In genomic region chr19:33395561-33396550, GRCh38 we compare ENCODE assay signal across 2 cellular contexts.
TF ChIP-seq lines count a peak whose summit lies in the region.

No MANE protein-coding gene starts in this region.

TF ChIP-seq in SK-N-SH, 30 proteins besides CTCF, POLR2A, EP300 and RAD21 (continued from another document):
- TF ChIP-seq, protein P1, sequence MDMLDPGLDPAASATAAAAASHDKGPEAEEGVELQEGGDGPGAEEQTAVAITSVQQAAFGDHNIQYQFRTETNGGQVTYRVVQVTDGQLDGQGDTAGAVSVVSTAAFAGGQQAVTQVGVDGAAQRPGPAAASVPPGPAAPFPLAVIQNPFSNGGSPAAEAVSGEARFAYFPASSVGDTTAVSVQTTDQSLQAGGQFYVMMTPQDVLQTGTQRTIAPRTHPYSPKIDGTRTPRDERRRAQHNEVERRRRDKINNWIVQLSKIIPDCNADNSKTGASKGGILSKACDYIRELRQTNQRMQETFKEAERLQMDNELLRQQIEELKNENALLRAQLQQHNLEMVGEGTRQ (IDR thresholded peaks at IDR 0.05; ENCODE audit: borderline replicate concordance, low read depth, low read length), result no peak
- TF ChIP-seq POLR2AphosphoS5 (IDR thresholded peaks at IDR 0.05; ENCODE audit: low read depth, low read length), result no peak
- no peak for TF ChIP-seq GABPA (IDR thresholded peaks at IDR 0.05; ENCODE audit: low read depth)
- TF ChIP-seq, protein P2, sequence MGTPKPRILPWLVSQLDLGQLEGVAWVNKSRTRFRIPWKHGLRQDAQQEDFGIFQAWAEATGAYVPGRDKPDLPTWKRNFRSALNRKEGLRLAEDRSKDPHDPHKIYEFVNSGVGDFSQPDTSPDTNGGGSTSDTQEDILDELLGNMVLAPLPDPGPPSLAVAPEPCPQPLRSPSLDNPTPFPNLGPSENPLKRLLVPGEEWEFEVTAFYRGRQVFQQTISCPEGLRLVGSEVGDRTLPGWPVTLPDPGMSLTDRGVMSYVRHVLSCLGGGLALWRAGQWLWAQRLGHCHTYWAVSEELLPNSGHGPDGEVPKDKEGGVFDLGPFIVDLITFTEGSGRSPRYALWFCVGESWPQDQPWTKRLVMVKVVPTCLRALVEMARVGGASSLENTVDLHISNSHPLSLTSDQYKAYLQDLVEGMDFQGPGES (IDR thresholded peaks at IDR 0.05; ENCODE audit: low read depth, low read length), result no peak
- no peak for TF ChIP-seq MEF2A (IDR thresholded peaks at IDR 0.05; ENCODE audit: borderline replicate concordance, low read depth)
- TF ChIP-seq, protein P3, sequence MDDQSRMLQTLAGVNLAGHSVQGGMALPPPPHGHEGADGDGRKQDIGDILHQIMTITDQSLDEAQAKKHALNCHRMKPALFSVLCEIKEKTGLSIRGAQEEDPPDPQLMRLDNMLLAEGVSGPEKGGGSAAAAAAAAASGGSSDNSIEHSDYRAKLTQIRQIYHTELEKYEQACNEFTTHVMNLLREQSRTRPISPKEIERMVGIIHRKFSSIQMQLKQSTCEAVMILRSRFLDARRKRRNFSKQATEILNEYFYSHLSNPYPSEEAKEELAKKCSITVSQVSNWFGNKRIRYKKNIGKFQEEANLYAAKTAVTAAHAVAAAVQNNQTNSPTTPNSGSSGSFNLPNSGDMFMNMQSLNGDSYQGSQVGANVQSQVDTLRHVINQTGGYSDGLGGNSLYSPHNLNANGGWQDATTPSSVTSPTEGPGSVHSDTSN (IDR thresholded peaks at IDR 0.05), result no peak
- TF ChIP-seq SMC3 (IDR thresholded peaks at IDR 0.05; ENCODE audit: low read depth, low read length), result no peak
- no peak for TF ChIP-seq EZH2phosphoT487 (IDR thresholded peaks at IDR 0.05; ENCODE audit: borderline replicate concordance, low read depth)
- no peak for TF ChIP-seq FOXM1 (IDR thresholded peaks at IDR 0.05; ENCODE audit: low read depth)
- TF ChIP-seq RCOR1 (IDR thresholded peaks at IDR 0.05; ENCODE audit: low read length), result no peak
- TF ChIP-seq, protein P4, sequence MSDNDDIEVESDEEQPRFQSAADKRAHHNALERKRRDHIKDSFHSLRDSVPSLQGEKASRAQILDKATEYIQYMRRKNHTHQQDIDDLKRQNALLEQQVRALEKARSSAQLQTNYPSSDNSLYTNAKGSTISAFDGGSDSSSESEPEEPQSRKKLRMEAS (IDR thresholded peaks at IDR 0.05; ENCODE audit: low read depth), result no peak
- no peak for TF ChIP-seq TCF12 (IDR thresholded peaks at IDR 0.05)

TF ChIP-seq in SK-N-SH treated with all-trans-retinoic acid at 6 μM for 48 hours, 23 proteins besides CTCF, POLR2A, EP300 and RAD21 (continued from another document):
- TF ChIP-seq ARNTL (CRISPR knock-in tag; IDR thresholded peaks at IDR 0.05; ENCODE audit: borderline replicate concordance, low read depth) (no peak), ZNF70 (CRISPR knock-in tag; IDR thresholded peaks at IDR 0.05) (no peak)
